Comparison of ENCODE assay signal across 8 cellular contexts in genomic region chr1:1692714-1693647, GRCh38. TPM values are rescaled to one million over a fixed set of nuclear protein-coding genes. Genes with fewer than 3 reads are reported as not detected.
A peak's percentile ranks its signal among the peaks of the same experiment; 100 is the strongest.
DNase-seq lines count a peak whose midpoint lies in the region; ATAC-seq and TF ChIP-seq lines count a peak whose summit lies in the region.
"Not testable (repeated sequence)": the region's sequence is repeated elsewhere in the genome, so short reads cannot be mapped to it uniquely, and the experiment has no call there.

SLC35E2B (minus strand) TSS chr1:1692795; CDS start chr1:1676699, 16,096 bp downstream.

- not testable (repeated sequence) for H3K4me1 ChIP-seq in lower lobe of right lung

- H3K36me3 Mint-ChIP-seq in activated CD4-positive, alpha-beta memory T cell treated with anti-CD3 and anti-CD28 coated beads for 36 hours, result not testable (repeated sequence)

- H3K4me3 Mint-ChIP-seq in activated CD4-positive, alpha-beta memory T cell treated with anti-CD3 and anti-CD28 coated beads for 36 hours, result peak within 1 kb of the TSS; percentile 73

- intact Hi-C loops in activated CD4-positive, alpha-beta memory T cell treated with anti-CD3 and anti-CD28 coated beads for 36 hours (cut with micrococcal nuclease); dorsolateral prefrontal cortex (cut with DNase I); lower lobe of right lung (cut with DNase I): not testable (repeated sequence)

- ATAC-seq in GM19455 (IDR thresholded peaks at IDR 0.05; ENCODE audit: unreplicated experiment), result peak; percentile 81
- ATAC-seq in HG03571 (IDR thresholded peaks at IDR 0.05; ENCODE audit: unreplicated experiment), result peak; percentile 76
- ATAC-seq in lower lobe of right lung, result peak; percentile 94 to 95

- TF ChIP-seq CTCF in dorsolateral prefrontal cortex (IDR thresholded peaks at IDR 0.05 in 54 of 56, conservative IDR thresholded peaks at IDR 0.05 in 2 of 56; ENCODE audit: low read depth in 1 of 56, partially characterized antibody in 56 of 56), result peak in 3 of 56 donors; percentile 3 to 18 (median 9)
- TF ChIP-seq CTCF in lower lobe of right lung (IDR thresholded peaks at IDR 0.05), result not testable (repeated sequence)

- H3K9me3 Mint-ChIP-seq in activated CD4-positive, alpha-beta memory T cell treated with anti-CD3 and anti-CD28 coated beads for 36 hours, result not testable (repeated sequence)

- H3K27ac ChIP-seq in dorsolateral prefrontal cortex (peak within 1 kb of the TSS; percentile 84 to 100 (median 97)), lower lobe of right lung (peak within 1 kb of the TSS; percentile 90)

- H3K4me3 ChIP-seq in dorsolateral prefrontal cortex (peak within 1 kb of the TSS; percentile 31 to 84 (median 66)), lower lobe of right lung (peak within 1 kb of the TSS; percentile 53)

- DNase-seq in CD1c-positive myeloid dendritic cell (ENCODE audit: extremely low spot score) (peak; percentile 95), NCI-H82 treated with DMSO at 0.1 percent for 48 hours (lab: John Stamatoyannopoulos, UW; ENCODE audit: unreplicated experiment) (peak; percentile 2), dorsolateral prefrontal cortex (peak; percentile 89 to 97 (median 92)), lower lobe of right lung (peak; percentile 94)
- peak; percentile 96 for DNase-seq in activated CD4-positive, alpha-beta memory T cell treated with anti-CD3 and anti-CD28 coated beads for 36 hours
- peak; percentile 60 to 91 for DNase-seq in stimulated activated CD4-positive, alpha-beta T cell treated with anti-CD3 and anti-CD28 coated beads, Interleukin-4, amount 100 ng/mL, for 48 hours (ENCODE audit: low read depth in 2 of 2)

- H3K27ac Mint-ChIP-seq in activated CD4-positive, alpha-beta memory T cell treated with anti-CD3 and anti-CD28 coated beads for 36 hours, result peak within 1 kb of the TSS; percentile 89

- not testable (repeated sequence) for H3K36me3 ChIP-seq in lower lobe of right lung

- not testable (repeated sequence) for H3K27me3 Mint-ChIP-seq in activated CD4-positive, alpha-beta memory T cell treated with anti-CD3 and anti-CD28 coated beads for 36 hours

- not testable (repeated sequence) for H3K27me3 ChIP-seq in dorsolateral prefrontal cortex; lower lobe of right lung (ENCODE audit: low read depth)

- POLR2A ChIA-PET in activated CD4-positive, alpha-beta memory T cell treated with anti-CD3 and anti-CD28 coated beads for 36 hours (lab: Charles Lee), result not testable (repeated sequence)

- CTCF ChIA-PET in activated CD4-positive, alpha-beta memory T cell treated with anti-CD3 and anti-CD28 coated beads for 36 hours (lab: Charles Lee), result not testable (repeated sequence)

- H3K9me3 ChIP-seq in lower lobe of right lung, result not testable (repeated sequence)

- H3K4me1 Mint-ChIP-seq in activated CD4-positive, alpha-beta memory T cell treated with anti-CD3 and anti-CD28 coated beads for 36 hours (ENCODE audit: low read depth), result not testable (repeated sequence)

RNA-seq across cellular contexts. Expression of gene SLC35E2B, which starts in this region (rescaled TPM):
- 10 to 100 TPM; 29.0 to 30.1 TPM for total RNA-seq in activated CD4-positive, alpha-beta memory T cell treated with anti-CD3 and anti-CD28 coated beads for 36 hours
- total RNA-seq in dorsolateral prefrontal cortex (100 to 1,000 TPM in 15 of 120 experiments, 10 to 100 TPM in 105; 48.2 to 137 (median 82.2) TPM), lower lobe of right lung (52.7 TPM)

Comparison
In these comparisons a context has a peak if more than half of its experiments do, and no peak if none do; other contexts are left out.
1. Peak in every context shown above with its lines: DNase-seq, ATAC-seq, H3K4me3 ChIP-seq and H3K27ac ChIP-seq.
2. DNase-seq: peak in every context shown above with its lines; median percentile 96 in activated CD4-positive, alpha-beta memory T cell treated with anti-CD3 and anti-CD28 coated beads for 36 hours; 95 in CD1c-positive myeloid dendritic cell; 94 in lower lobe of right lung; 92 in dorsolateral prefrontal cortex; 76 in stimulated activated CD4-positive, alpha-beta T cell treated with anti-CD3 and anti-CD28 coated beads, Interleukin-4, amount 100 ng/mL, for 48 hours; 2 in NCI-H82 treated with DMSO at 0.1 percent for 48 hours.